Comparison of ENCODE assay signal across 10 cellular contexts in the genomic region with DNA sequence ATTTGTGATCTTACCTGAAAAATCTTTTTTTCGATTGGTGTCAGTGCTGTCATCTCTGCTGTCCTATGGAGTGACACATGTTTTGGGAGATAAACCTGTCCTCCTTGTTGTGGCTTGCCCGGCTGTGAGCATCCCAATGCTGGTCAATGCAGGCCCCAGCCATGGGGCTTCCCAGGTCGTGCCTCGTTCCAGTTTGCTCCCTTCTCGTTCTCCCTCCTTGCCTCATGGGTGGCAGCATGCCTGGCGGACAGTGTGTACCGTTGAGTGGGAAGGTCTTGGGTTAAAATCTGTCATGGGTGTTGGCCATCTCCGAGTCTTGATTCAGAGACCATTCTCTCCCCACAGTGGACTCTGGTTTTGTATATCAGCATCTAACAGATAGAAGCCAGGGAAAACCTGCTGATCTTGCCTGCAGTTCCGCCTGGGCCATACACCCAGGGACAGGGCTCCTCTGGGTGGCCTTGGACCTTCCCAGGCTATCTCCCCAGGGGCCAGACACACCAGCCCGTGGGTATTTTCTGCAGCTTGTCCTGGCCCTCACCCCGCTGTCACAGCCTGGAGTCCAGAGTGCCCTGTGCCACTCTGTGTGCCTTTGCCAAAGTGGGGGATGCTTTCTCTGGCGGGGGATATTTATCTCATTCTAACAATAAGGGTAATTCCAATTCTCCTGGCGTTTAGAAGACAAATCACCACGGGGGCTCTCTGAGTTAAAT.
DNase-seq lines count a peak whose midpoint lies in the region; ATAC-seq and TF ChIP-seq lines count a peak whose summit lies in the region.
"Had no signal": no experiment of that assay in that cellular context is flagged by ENCODE, and none has a peak within 500 bp of the region (broad histone marks: within the 10 kb centered on the region; RNA-seq: fewer than 3 reads in every experiment).

No MANE protein-coding gene starts in this region.

- no peak overlapping the region; the same call in 1 of the 2 replicates for H3K14ac ChIP-seq in H9 (ENCODE audit: insufficient read depth, low read length)

- no peak overlapping the region for H3K23ac ChIP-seq in H9 (ENCODE audit: insufficient read length, low read depth, low read length)

- intact Hi-C loops in dendritic cell treated with granulocyte-macrophage colony-stimulating factor and Interleukin-4, amounts not matched to agents 40 ng/mL and 50 ng/mL, for 4 days (cut with micrococcal nuclease): no loop called here
- intact Hi-C loops in lower lobe of right lung (cut with DNase I): no loop called here

- H3K79me2 ChIP-seq in H9 (ENCODE audit: insufficient read depth, low read length): no peaks in the 10 kb centered on the region; the same call in 1 of the 2 replicates

- H3K18ac ChIP-seq in H9 (ENCODE audit: insufficient read length, low read depth, low read length): no peak overlapping the region

- H3K27ac Mint-ChIP-seq in dendritic cell treated with granulocyte-macrophage colony-stimulating factor and Interleukin-4, amounts not matched to agents 40 ng/mL and 50 ng/mL, for 4 days: peak overlapping the region; percentile 76
- no peak overlapping the region for H3K27ac Mint-ChIP-seq in stimulated activated naive CD8-positive, alpha-beta T cell treated with anti-CD3 and anti-CD28 coated beads, Interleukin-15, amount 100 ng/mL, for 72 hours
- H3K27ac Mint-ChIP-seq in H9: peak overlapping the region in 1 of 3 experiments; percentile 8; a peak in 1 of 7 replicates

- no peak overlapping the region for H2BK12ac ChIP-seq in H9 (ENCODE audit: insufficient read length, low read depth, low read length)

- H4K5ac ChIP-seq in H9 (ENCODE audit: insufficient read length, low read depth, low read length): no peak overlapping the region

- no peaks in the 10 kb centered on the region for H3K79me1 ChIP-seq in H9 (ENCODE audit: insufficient read depth, low read depth, low read length, poor library complexity, severe bottlenecking)

- H3K4ac ChIP-seq in H9 (ENCODE audit: low read depth, low read length): no peak overlapping the region

- H3K4me1 ChIP-seq in lower lobe of right lung (peaks cover 11% of the 10 kb centered on the region), H9 (ENCODE audit: insufficient read depth, low read length) (no peaks in the 10 kb centered on the region; the same call in 1 of the 2 replicates)

- no peak overlapping the region for H3K4me3 ChIP-seq in lower lobe of right lung

- no peak overlapping the region for H3T11ph ChIP-seq in H9 (ENCODE audit: low read length)

- no peak overlapping the region for H2BK20ac ChIP-seq in H9 (ENCODE audit: low read depth, low read length, poor library complexity, severe bottlenecking)

- peak in 1 of 2 donors; percentile 6 for ATAC-seq in lower lobe of right lung
- ATAC-seq in stimulated activated naive CD8-positive, alpha-beta T cell treated with anti-CD3 and anti-CD28 coated beads, Interleukin-15, amount 100 ng/mL, for 72 hours: no peak

- peaks cover 37% of the 10 kb centered on the region for H3K4me1 Mint-ChIP-seq in dendritic cell treated with granulocyte-macrophage colony-stimulating factor and Interleukin-4, amounts not matched to agents 40 ng/mL and 50 ng/mL, for 4 days (ENCODE audit: low read depth)
- peaks cover 44% of the 10 kb centered on the region for H3K4me1 Mint-ChIP-seq in stimulated activated naive CD8-positive, alpha-beta T cell treated with anti-CD3 and anti-CD28 coated beads, Interleukin-15, amount 100 ng/mL, for 72 hours
- H3K4me1 Mint-ChIP-seq in H9: peaks cover 20 to 30% of the 10 kb centered on the region in 2 experiments

- H2AK5ac ChIP-seq in H9 (ENCODE audit: insufficient read length, low read length): no peak overlapping the region

- no peak overlapping the region for H3K9ac ChIP-seq in H9 (ENCODE audit: extremely low read depth, insufficient read length, low read length)

- peaks cover 18% of the 10 kb centered on the region for H3K36me3 ChIP-seq in lower lobe of right lung

- H3K9me3 ChIP-seq in lower lobe of right lung (no peaks in the 10 kb centered on the region), H9 (ENCODE audit: control insufficient read depth, low read depth, low read length) (no peaks in the 10 kb centered on the region)

- no peaks in the 10 kb centered on the region for H3K23me2 ChIP-seq in H9 (ENCODE audit: insufficient read length, low read depth, low read length, poor library complexity, severe bottlenecking)

- H2AFZ ChIP-seq in H9 (ENCODE audit: low read length): no peak overlapping the region

- H3K36me3 Mint-ChIP-seq in dendritic cell treated with granulocyte-macrophage colony-stimulating factor and Interleukin-4, amounts not matched to agents 40 ng/mL and 50 ng/mL, for 4 days (ENCODE audit: low read depth): peaks cover 55% of the 10 kb centered on the region
- peaks cover 0 to 4% (median 0%) of the 10 kb centered on the region in 3 experiments; a peak in 1 of 7 replicates for H3K36me3 Mint-ChIP-seq in H9 (ENCODE audit: insufficient read depth in 1 of 3, low read depth in 3 of 3)
- H3K36me3 Mint-ChIP-seq: natural killer cell treated with Interleukin-12 subunit alpha and Interleukin-12 subunit beta and Interleukin-15 and Interleukin-18, amount 100 ng/mL, for 72 hours had no signal

- no peak overlapping the region for H3K4me2 ChIP-seq in H9 (ENCODE audit: insufficient read depth, insufficient read length, low read length)

- H4K20me1 ChIP-seq in H9 (ENCODE audit: control insufficient read depth, insufficient read depth, insufficient read length): no peaks in the 10 kb centered on the region

- H3K27me3 Mint-ChIP-seq in dendritic cell treated with granulocyte-macrophage colony-stimulating factor and Interleukin-4, amounts not matched to agents 40 ng/mL and 50 ng/mL, for 4 days: no peaks in the 10 kb centered on the region
- no peaks in the 10 kb centered on the region for H3K27me3 Mint-ChIP-seq in stimulated activated naive CD8-positive, alpha-beta T cell treated with anti-CD3 and anti-CD28 coated beads, Interleukin-15, amount 100 ng/mL, for 72 hours
- no peaks in the 10 kb centered on the region for H3K27me3 Mint-ChIP-seq in H9 (ENCODE audit: low read depth)
- H3K27me3 Mint-ChIP-seq: natural killer cell treated with Interleukin-12 subunit alpha and Interleukin-12 subunit beta and Interleukin-15 and Interleukin-18, amount 100 ng/mL, for 72 hours had no signal

- no peaks in the 10 kb centered on the region for H3K27me3 ChIP-seq in lower lobe of right lung (ENCODE audit: low read depth)
- no peaks in the 10 kb centered on the region for H3K27me3 ChIP-seq in H9 (ENCODE audit: insufficient read depth, low read length)

- H2BK120ac ChIP-seq in H9 (ENCODE audit: low read depth, low read length, poor library complexity, severe bottlenecking): no peak overlapping the region

- no CpG with 5 or more reads among the region's 14 CpGs for WGBS in H9 (ENCODE audit: extremely low coverage, insufficient read length, low lambda C conversion rate)

- no peak overlapping the region for H3K4me3 Mint-ChIP-seq in dendritic cell treated with granulocyte-macrophage colony-stimulating factor and Interleukin-4, amounts not matched to agents 40 ng/mL and 50 ng/mL, for 4 days
- H3K4me3 Mint-ChIP-seq in stimulated activated naive CD8-positive, alpha-beta T cell treated with anti-CD3 and anti-CD28 coated beads, Interleukin-15, amount 100 ng/mL, for 72 hours: peak overlapping the region; percentile 7 to 8
- H3K4me3 Mint-ChIP-seq in H9: no peak overlapping the region
- H3K4me3 Mint-ChIP-seq: natural killer cell treated with Interleukin-12 subunit alpha and Interleukin-12 subunit beta and Interleukin-15 and Interleukin-18, amount 100 ng/mL, for 72 hours had no signal

- TF ChIP-seq CTCF in VCaP (conservative IDR thresholded peaks at IDR 0.05) (no peak), lower lobe of right lung (IDR thresholded peaks at IDR 0.05) (no peak), H9 (conservative IDR thresholded peaks at IDR 0.05) (no peak)

- H3K56ac ChIP-seq in H9 (ENCODE audit: insufficient read length, low read depth, low read length): no peak overlapping the region

- no peak overlapping the region for H2BK5ac ChIP-seq in H9 (ENCODE audit: insufficient read length, low read length)

- no peak overlapping the region for H4K8ac ChIP-seq in H9 (replicated peaks; ENCODE audit: insufficient read length, low read depth, low read length)

- DNase-seq in lower lobe of right lung (no peak), H9 (no peak), GF-D8 (lab: John Stamatoyannopoulos, UW) (no peak)
- no peak for DNase-seq in stimulated activated naive CD8-positive, alpha-beta T cell treated with anti-CD3 and anti-CD28 coated beads, Interleukin-15, amount 100 ng/mL, for 72 hours
- DNase-seq in central memory CD4-positive, alpha-beta T cell: no peak
- DNase-seq: cerebellar nuclear complex, NCI-H226 had no signal

- no peak overlapping the region for H2BK15ac ChIP-seq in H9 (ENCODE audit: low read depth, low read length)

- no peak overlapping the region for H4K91ac ChIP-seq in H9 (ENCODE audit: insufficient read length, low read depth, low read length)

- H3K27ac ChIP-seq in VCaP (peak overlapping the region; percentile 69), lower lobe of right lung (peak overlapping the region; percentile 77), H9 (ENCODE audit: insufficient read length, low read depth, low read length) (no peak overlapping the region)

- H3K9me3 Mint-ChIP-seq in dendritic cell treated with granulocyte-macrophage colony-stimulating factor and Interleukin-4, amounts not matched to agents 40 ng/mL and 50 ng/mL, for 4 days: no peaks in the 10 kb centered on the region
- H3K9me3 Mint-ChIP-seq in stimulated activated naive CD8-positive, alpha-beta T cell treated with anti-CD3 and anti-CD28 coated beads, Interleukin-15, amount 100 ng/mL, for 72 hours: no peaks in the 10 kb centered on the region
- no peaks in the 10 kb centered on the region for H3K9me3 Mint-ChIP-seq in H9
- H3K9me3 Mint-ChIP-seq: natural killer cell treated with Interleukin-12 subunit alpha and Interleukin-12 subunit beta and Interleukin-15 and Interleukin-18, amount 100 ng/mL, for 72 hours had no signal

Comparison
In these comparisons a context has a peak if more than half of its experiments do, and no peak if none do; other contexts are left out.
1. H3K4me3 Mint-ChIP-seq: peak in stimulated activated naive CD8-positive, alpha-beta T cell treated with anti-CD3 and anti-CD28 coated beads, Interleukin-15, amount 100 ng/mL, for 72 hours (2 of 2); none in dendritic cell treated with granulocyte-macrophage colony-stimulating factor and Interleukin-4, amounts not matched to agents 40 ng/mL and 50 ng/mL, for 4 days (single experiment) and H9 (0 of 2).